17 cellular contexts compared by ENCODE assay signal in genomic region chr10:93715345-93715744, GRCh38. TPM values are rescaled to one million over a fixed set of nuclear protein-coding genes. Genes with fewer than 3 reads are reported as not detected.
A peak's percentile ranks its signal among the peaks of the same experiment; 100 is the strongest.
DNase-seq lines count a peak whose midpoint lies in the region; ATAC-seq, FAIRE-seq and TF ChIP-seq lines count a peak whose summit lies in the region.
"Had no signal": no experiment of that assay in that cellular context is flagged by ENCODE, and none has a peak within 500 bp of the region (broad histone marks: within the 10 kb centered on the region; RNA-seq: fewer than 3 reads in every experiment).

No MANE protein-coding gene starts in this region.

- peak; percentile 91 for FAIRE-seq in GM19239 (lab: Jason Lieb, UNC)
- FAIRE-seq: colon, H54, keratinocyte had no signal

- TF ChIP-seq CTCF in GM10248 (IDR thresholded peaks at IDR 0.05; ENCODE audit: control extremely low read depth, extremely low read depth, low read depth, missing control alignments) (no peak), vagina (IDR thresholded peaks at IDR 0.05) (no peak)

- H3K27me3 ChIP-seq in vagina = no peaks in the 10 kb centered on the region

- no peaks in the 10 kb centered on the region for H3K36me3 ChIP-seq in vagina

- H3K9me3 ChIP-seq in vagina = no peaks in the 10 kb centered on the region

- peak; percentile 88 for ATAC-seq in HG02571 (IDR thresholded peaks at IDR 0.05; ENCODE audit: unreplicated experiment)
- ATAC-seq in HG03175 (IDR thresholded peaks at IDR 0.05; ENCODE audit: unreplicated experiment) = peak; percentile 92
- ATAC-seq: naive thymus-derived CD8-positive, alpha-beta T cell had no signal

- POLR2A ChIA-PET in GM10248 (lab: Yijun Ruan, JAX) = interaction anchor here (0.7 to 0.9 kb wide), 2 partner anchors 12 to 13 kb away, joined by 3 to 4 read pairs; partner anchors contain the start of gene FRA10AC1

- DNase-seq in GM10248 (ENCODE audit: extremely low spot score) (peak; percentile 67), GM19239 (ENCODE audit: insufficient read length, low spot score) (no peak), NCI-H524 treated with DMSO at 0.1 percent for 48 hours (lab: John Stamatoyannopoulos, UW) (no peak), vagina (ENCODE audit: extremely low spot score in 2 of 2) (no peak)
- DNase-seq in activated CD4-positive, alpha-beta T cell treated with anti-CD3 and anti-CD28 coated beads for 4 hours = no peak
- no peak for DNase-seq in activated CD4-positive, CD25-positive, alpha-beta regulatory T cell treated with anti-CD3 and anti-CD28 coated beads, Interleukin-2, amount 50 U/mL, for 72 hours
- DNase-seq: ACHN; activated naive CD4-positive, alpha-beta T cell treated with anti-CD3 and anti-CD28 coated beads for 36 hours; DMS53; naive thymus-derived CD8-positive, alpha-beta T cell; NCI-H510A had no signal

- H3K27ac ChIP-seq in vagina = no peak overlapping the region

- no peak overlapping the region for H3K4me3 ChIP-seq in vagina
- H3K4me3 ChIP-seq: smooth muscle cell had no signal

- no peak for TF ChIP-seq POLR2A in vagina (IDR thresholded peaks at IDR 0.05)

- intact Hi-C loops in vagina (cut with DNase I) = no loop called here

- CTCF ChIA-PET in GM10248 (lab: Yijun Ruan, JAX) = interaction anchor here (1.0 to 1.1 kb wide), 3 partner anchors 10 to 33 kb away, joined by 3 read pairs; no protein-coding TSS in a partner anchor

- H3K4me1 ChIP-seq in vagina = no peaks in the 10 kb centered on the region

RNA-seq across cellular contexts. Expression of gene FRA10AC1, which starts 13.0 kb away (rescaled TPM):
- 15.7 TPM for total RNA-seq in vagina

RNA-seq across cellular contexts. Expression of gene LGI1, which starts 42.4 kb away (rescaled TPM):
- total RNA-seq in vagina = 0.74 TPM
- total RNA-seq: activated naive CD4-positive, alpha-beta T cell treated with anti-CD3 and anti-CD28 coated beads for 36 hours; naive thymus-derived CD8-positive, alpha-beta T cell had no signal
